ENCODE assay signal across 1 cellular context in genomic region chr17:1627987-1628855, GRCh38.
TF ChIP-seq lines count a peak whose summit lies in the region.

SLC43A2 (minus strand) TSS chr17:1628834; CDS start chr17:1627874, 960 bp downstream.

TF ChIP-seq in HepG2, 621 proteins besides CTCF, POLR2A, EP300 and RAD21 (continued from another document and continues in another):
- TF ChIP-seq TEF (CRISPR knock-in tag; IDR thresholded peaks at IDR 0.05), result no peak
- TF ChIP-seq ZBTB44 (CRISPR knock-in tag; IDR thresholded peaks at IDR 0.05), result no peak
- TF ChIP-seq HNF4G (IDR thresholded peaks at IDR 0.05; ENCODE audit: borderline replicate concordance, low read depth, low read length), result no peak
- no peak for TF ChIP-seq HNF4G (CRISPR knock-in tag; IDR thresholded peaks at IDR 0.05; ENCODE audit: borderline replicate concordance, low read depth)
- no peak for TF ChIP-seq ATM (IDR thresholded peaks at IDR 0.05; ENCODE audit: borderline replicate concordance)
- TF ChIP-seq ZNF776 (CRISPR knock-in tag; IDR thresholded peaks at IDR 0.05), result peak; percentile 79
- TF ChIP-seq ZNF670 (CRISPR knock-in tag; IDR thresholded peaks at IDR 0.05; ENCODE audit: borderline replicate concordance), result no peak
- no peak for TF ChIP-seq ZBTB33 (CRISPR knock-in tag; IDR thresholded peaks at IDR 0.05)
- TF ChIP-seq ZNF10 (CRISPR knock-in tag; IDR thresholded peaks at IDR 0.05; ENCODE audit: borderline replicate concordance, low read depth), result no peak
- TF ChIP-seq HMG20A (CRISPR knock-in tag; IDR thresholded peaks at IDR 0.05; ENCODE audit: borderline replicate concordance), result no peak
- no peak for TF ChIP-seq PBX3 (CRISPR knock-in tag; IDR thresholded peaks at IDR 0.05; ENCODE audit: borderline replicate concordance)
- no peak for TF ChIP-seq GATAD1 (CRISPR knock-in tag; IDR thresholded peaks at IDR 0.05)
- TF ChIP-seq SMAD9 (CRISPR knock-in tag; IDR thresholded peaks at IDR 0.05), result no peak
- TF ChIP-seq KLF9 (CRISPR knock-in tag; IDR thresholded peaks at IDR 0.05; ENCODE audit: low read depth), result no peak
- no peak for TF ChIP-seq BRCA1 (CRISPR knock-in tag; IDR thresholded peaks at IDR 0.05)
- no peak for TF ChIP-seq HNF1B (CRISPR knock-in tag; IDR thresholded peaks at IDR 0.05)
- TF ChIP-seq CREBL2 (CRISPR knock-in tag; IDR thresholded peaks at IDR 0.05; ENCODE audit: borderline replicate concordance), result no peak
- no peak for TF ChIP-seq NR2F6 (IDR thresholded peaks at IDR 0.05)
- 0 out of 2 replicates have a peak, but pooled peaks have one; percentile 7 for TF ChIP-seq NR2F6 (CRISPR knock-in tag; IDR thresholded peaks at IDR 0.05)
- TF ChIP-seq ZBTB40 (IDR thresholded peaks at IDR 0.05), result no peak
- peak; percentile 63 for TF ChIP-seq ZBTB40 (CRISPR knock-in tag; IDR thresholded peaks at IDR 0.05)
- 0 out of 2 replicates have a peak, but pooled peaks have one; percentile 42 for TF ChIP-seq ZNF546 (CRISPR knock-in tag; conservative IDR thresholded peaks at IDR 0.05)
- TF ChIP-seq RFX3 (CRISPR knock-in tag; IDR thresholded peaks at IDR 0.05), result peak; percentile 41; the same call in 1 of the 2 replicates
- no peak for TF ChIP-seq ZNF790 (CRISPR knock-in tag; IDR thresholded peaks at IDR 0.05; ENCODE audit: borderline replicate concordance)
- TF ChIP-seq PITX1 (CRISPR knock-in tag; IDR thresholded peaks at IDR 0.05), result no peak
- TF ChIP-seq SSRP1 (CRISPR knock-in tag; IDR thresholded peaks at IDR 0.05), result no peak
- no peak for TF ChIP-seq RELA (CRISPR knock-in tag; IDR thresholded peaks at IDR 0.05)
- no peak for TF ChIP-seq DMTF1 (CRISPR knock-in tag; IDR thresholded peaks at IDR 0.05)
- TF ChIP-seq CAMTA2 (CRISPR knock-in tag; IDR thresholded peaks at IDR 0.05; ENCODE audit: borderline replicate concordance), result no peak
- no peak for TF ChIP-seq NKX3-1 (CRISPR knock-in tag; IDR thresholded peaks at IDR 0.05)
- TF ChIP-seq RCOR2 (CRISPR knock-in tag; IDR thresholded peaks at IDR 0.05), result no peak
- no peak for TF ChIP-seq NFKB2 (CRISPR knock-in tag; IDR thresholded peaks at IDR 0.05; ENCODE audit: borderline replicate concordance)
- no peak; the same call in 1 of the 2 replicates for TF ChIP-seq HMG20B (CRISPR knock-in tag; conservative IDR thresholded peaks at IDR 0.05)
- peak; percentile 61; the same call in 1 of the 2 replicates for TF ChIP-seq REPIN1 (CRISPR knock-in tag; IDR thresholded peaks at IDR 0.05; ENCODE audit: borderline replicate concordance, low read depth)
- TF ChIP-seq PPARG (CRISPR knock-in tag; conservative IDR thresholded peaks at IDR 0.05), result no peak
- TF ChIP-seq ZNF101 (CRISPR knock-in tag; IDR thresholded peaks at IDR 0.05; ENCODE audit: borderline replicate concordance, low read depth), result no peak
- TF ChIP-seq KLF11 (CRISPR knock-in tag; IDR thresholded peaks at IDR 0.05), result no peak
- TF ChIP-seq HOXA9 (CRISPR knock-in tag; IDR thresholded peaks at IDR 0.05; ENCODE audit: borderline replicate concordance), result no peak; the same call in 1 of the 2 replicates
- TF ChIP-seq ZNF710 (CRISPR knock-in tag; IDR thresholded peaks at IDR 0.05; ENCODE audit: borderline replicate concordance), result no peak
- TF ChIP-seq CC2D1A (CRISPR knock-in tag; IDR thresholded peaks at IDR 0.05), result no peak
- TF ChIP-seq SALL1 (CRISPR knock-in tag; IDR thresholded peaks at IDR 0.05), result 0 out of 2 replicates have a peak, but pooled peaks have one; percentile 8
- no peak for TF ChIP-seq ZNF432 (CRISPR knock-in tag; IDR thresholded peaks at IDR 0.05; ENCODE audit: borderline replicate concordance)
- 0 out of 2 replicates have a peak, but pooled peaks have one; percentile 7 for TF ChIP-seq ZSCAN22 (CRISPR knock-in tag; IDR thresholded peaks at IDR 0.05)
- TF ChIP-seq ZNF660 (CRISPR knock-in tag; IDR thresholded peaks at IDR 0.05; ENCODE audit: borderline replicate concordance, low read depth), result no peak
